In the genomic region with DNA sequence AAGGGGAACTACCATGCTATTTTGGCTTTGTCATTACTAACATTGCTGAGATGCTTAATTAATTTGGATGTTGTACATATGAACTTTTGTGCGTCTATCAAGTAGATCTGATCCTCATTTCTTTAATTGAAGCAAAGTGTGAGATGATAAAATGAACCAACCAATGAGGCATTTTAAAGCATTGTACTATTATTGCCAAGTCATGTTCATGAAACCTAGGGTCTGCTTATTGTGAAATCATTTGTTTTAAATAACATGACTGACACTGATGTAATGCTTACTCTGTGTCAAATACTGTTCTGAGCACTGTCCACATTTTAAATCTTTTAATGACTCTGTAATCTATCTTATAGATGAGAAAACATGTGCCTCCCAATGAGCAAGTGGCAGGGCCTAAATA, we compare ENCODE assay signal across 23 cellular contexts. TPM values are rescaled to one million over a fixed set of nuclear protein-coding genes. Genes with fewer than 3 reads are reported as not detected.
DNase-seq lines count a peak whose midpoint lies in the region; ATAC-seq, FAIRE-seq and TF ChIP-seq lines count a peak whose summit lies in the region.
"Had no signal": no experiment of that assay in that cellular context is flagged by ENCODE, and none has a peak within 500 bp of the region (broad histone marks: within the 10 kb centered on the region; RNA-seq: fewer than 3 reads in every experiment).

No MANE protein-coding gene starts in this region.

- H3K36me3 ChIP-seq in GM23338 (ENCODE audit: insufficient read depth) (no peaks in the 10 kb centered on the region), bronchial epithelial cell (ENCODE audit: control insufficient read depth, insufficient read depth, low read length) (no peaks in the 10 kb centered on the region)
- H3K36me3 ChIP-seq: BLaER1 had no signal

- no peaks in the 10 kb centered on the region for H3K4me1 ChIP-seq in A549
- H3K4me1 ChIP-seq in GM23338 (ENCODE audit: insufficient read depth), result no peaks in the 10 kb centered on the region
- H3K4me1 ChIP-seq: BLaER1, Caco-2 had no signal

- H3K27me3 ChIP-seq in GM23338 (ENCODE audit: insufficient read depth), result no peaks in the 10 kb centered on the region
- H3K27me3 ChIP-seq in bronchial epithelial cell (ENCODE audit: control insufficient read depth, insufficient read depth, low read length), result no peaks in the 10 kb centered on the region
- H3K27me3 ChIP-seq: BLaER1 had no signal

- DNase-seq in A549 (ENCODE audit: low read depth in 1 of 2, low spot score in 1 of 2) (no peak), GM23338 (ENCODE audit: low spot score) (no peak), OCI-M1 (lab: John Stamatoyannopoulos, UW) (peak; percentile 34), bronchial epithelial cell (ENCODE audit: low read depth) (peak; percentile 12), AG20443 (ENCODE audit: low spot score) (no peak), dedifferentiated amniotic fluid mesenchymal stem cell (ENCODE audit: extremely low spot score) (no peak)
- no peak for DNase-seq in activated T-helper 1 cell treated with anti-CD3 and anti-CD28 coated beads, Interleukin-12 subunit alpha, Interleukin-12 subunit beta, Interleukin-2, Interleukin-4 antibody, amounts not matched to agents 30 ng/mL and 10 ng/mL and 1 ng/mL, durations not matched to agents 14 hours and 24 hours and 36 hours (ENCODE audit: low spot score)
- DNase-seq: 8988T; Caco-2; CD4-positive, CD25-positive, alpha-beta regulatory T cell; CD8-positive, alpha-beta T cell; DMS 273 treated with DMSO at 0.1 percent for 48 hours; DMS79; EL; GDM1; GM23248; H9 had no signal

- CTCF ChIA-PET in A549 (lab: Yijun Ruan, JAX), result no interaction called here

- 0 out of 2 replicates have a peak overlapping the region, but pooled peaks have one; percentile 15 for H3K27ac Mint-ChIP-seq in GM23338
- H3K27ac Mint-ChIP-seq in activated T-helper 1 cell treated with anti-CD3 and anti-CD28 coated beads, Interleukin-12 subunit alpha, Interleukin-12 subunit beta, Interleukin-2, Interleukin-4 antibody, amounts not matched to agents 30 ng/mL and 10 ng/mL and 1 ng/mL, durations not matched to agents 14 hours and 24 hours and 36 hours, result no peak overlapping the region
- H3K27ac Mint-ChIP-seq: B cell; CD4-positive, CD25-positive, alpha-beta regulatory T cell; CD8-positive, alpha-beta T cell had no signal

- peaks cover 5% of the 10 kb centered on the region; the same call in 2 of the 3 replicates for H3K9me3 Mint-ChIP-seq in GM23338
- no peaks in the 10 kb centered on the region for H3K9me3 Mint-ChIP-seq in activated T-helper 1 cell treated with anti-CD3 and anti-CD28 coated beads, Interleukin-12 subunit alpha, Interleukin-12 subunit beta, Interleukin-2, Interleukin-4 antibody, amounts not matched to agents 30 ng/mL and 10 ng/mL and 1 ng/mL, durations not matched to agents 14 hours and 24 hours and 36 hours
- H3K9me3 Mint-ChIP-seq: CD8-positive, alpha-beta T cell had no signal

- H3K79me2 ChIP-seq in GM23338 (replicated peaks; ENCODE audit: insufficient read depth), result no peaks in the 10 kb centered on the region

- intact Hi-C loops in activated T-helper 1 cell treated with anti-CD3 and anti-CD28 coated beads, Interleukin-12 subunit alpha, Interleukin-12 subunit beta, Interleukin-2, Interleukin-4 antibody, amounts not matched to agents 30 ng/mL and 10 ng/mL and 1 ng/mL, durations not matched to agents 14 hours and 24 hours and 36 hours (cut with micrococcal nuclease), result no loop called here

- 52% methylated on average over 1 of the region's 1 CpG for WGBS in A549 (ENCODE audit: missing lambda C conversion rate)

- H3K4me3 Mint-ChIP-seq in GM23338, result no peak overlapping the region
- H3K4me3 Mint-ChIP-seq in activated T-helper 1 cell treated with anti-CD3 and anti-CD28 coated beads, Interleukin-12 subunit alpha, Interleukin-12 subunit beta, Interleukin-2, Interleukin-4 antibody, amounts not matched to agents 30 ng/mL and 10 ng/mL and 1 ng/mL, durations not matched to agents 14 hours and 24 hours and 36 hours, result no peak overlapping the region
- H3K4me3 Mint-ChIP-seq: B cell; CD4-positive, CD25-positive, alpha-beta regulatory T cell; CD8-positive, alpha-beta T cell; H9 had no signal

- ATAC-seq in A549, result no peak
- no peak for ATAC-seq in GM23338
- ATAC-seq: CD8-positive, alpha-beta T cell; GM12878; HCT116 had no signal

- POLR2A ChIA-PET in A549 (lab: Yijun Ruan, JAX), result no interaction called here

- TF ChIP-seq RAD21 in A549 (conservative IDR thresholded peaks at IDR 0.05 in 1 of 2, IDR thresholded peaks at IDR 0.05 in 1 of 2), result no peak

- H3K27ac ChIP-seq in A549, result no peak overlapping the region
- no peak overlapping the region for H3K27ac ChIP-seq in GM23338 (ENCODE audit: low read depth)
- H3K27ac ChIP-seq: BLaER1, C4-2B, GM23248 had no signal

- TF ChIP-seq EP300 in A549 (IDR thresholded peaks at IDR 0.05), result no peak

- FAIRE-seq in A549 (lab: Jason Lieb, UNC) (no peak), bronchial epithelial cell (lab: Jason Lieb, UNC) (no peak)
- FAIRE-seq: GM12878, GM19239 had no signal

- H3F3A ChIP-seq in GM23338 (replicated peaks; ENCODE audit: low read depth), result no peaks in the 10 kb centered on the region

- no peaks in the 10 kb centered on the region for H3K27me3 Mint-ChIP-seq in GM23338 (ENCODE audit: insufficient read depth, low read depth, poor library complexity)
- peaks cover 13% of the 10 kb centered on the region for H3K27me3 Mint-ChIP-seq in activated T-helper 1 cell treated with anti-CD3 and anti-CD28 coated beads, Interleukin-12 subunit alpha, Interleukin-12 subunit beta, Interleukin-2, Interleukin-4 antibody, amounts not matched to agents 30 ng/mL and 10 ng/mL and 1 ng/mL, durations not matched to agents 14 hours and 24 hours and 36 hours (ENCODE audit: insufficient read depth)

- H3K4me2 ChIP-seq in A549 (no peak overlapping the region), GM23338 (no peak overlapping the region)
- H3K4me2 ChIP-seq: BLaER1 had no signal

- peaks cover 5% of the 10 kb centered on the region; the same call in 2 of the 3 replicates for H3K36me3 Mint-ChIP-seq in GM23338 (ENCODE audit: low read depth)
- H3K36me3 Mint-ChIP-seq in activated T-helper 1 cell treated with anti-CD3 and anti-CD28 coated beads, Interleukin-12 subunit alpha, Interleukin-12 subunit beta, Interleukin-2, Interleukin-4 antibody, amounts not matched to agents 30 ng/mL and 10 ng/mL and 1 ng/mL, durations not matched to agents 14 hours and 24 hours and 36 hours (ENCODE audit: low read depth), result no peaks in the 10 kb centered on the region
- H3K36me3 Mint-ChIP-seq: CD4-positive, CD25-positive, alpha-beta regulatory T cell; CD8-positive, alpha-beta T cell had no signal

- no peak for TF ChIP-seq CTCF in A549 (IDR thresholded peaks at IDR 0.05)
- TF ChIP-seq CTCF in GM23338 (conservative IDR thresholded peaks at IDR 0.05; ENCODE audit: low read depth in 2 of 2), result no peak
- TF ChIP-seq CTCF in bronchial epithelial cell (IDR thresholded peaks at IDR 0.05; ENCODE audit: insufficient read depth, low read length, severe bottlenecking), result no peak

- TF ChIP-seq POLR2A in A549 (IDR thresholded peaks at IDR 0.05; ENCODE audit: low read length), result no peak

- H3K9me3 ChIP-seq in A549, result no peaks in the 10 kb centered on the region
- H3K9me3 ChIP-seq: BLaER1, Caco-2 had no signal

- H3K4me3 ChIP-seq in A549 (no peak overlapping the region), GM23338 (no peak overlapping the region), bronchial epithelial cell (ENCODE audit: low read depth, low read length) (no peak overlapping the region)
- H3K4me3 ChIP-seq: BLaER1, GM12878, GM23248 had no signal

- peaks cover 5% of the 10 kb centered on the region; the same call in 2 of the 3 replicates for H3K4me1 Mint-ChIP-seq in GM23338
- no peaks in the 10 kb centered on the region for H3K4me1 Mint-ChIP-seq in activated T-helper 1 cell treated with anti-CD3 and anti-CD28 coated beads, Interleukin-12 subunit alpha, Interleukin-12 subunit beta, Interleukin-2, Interleukin-4 antibody, amounts not matched to agents 30 ng/mL and 10 ng/mL and 1 ng/mL, durations not matched to agents 14 hours and 24 hours and 36 hours (ENCODE audit: low read depth)
- H3K4me1 Mint-ChIP-seq: B cell had no signal

- no peak overlapping the region for H2AFZ ChIP-seq in GM23338
- H2AFZ ChIP-seq: GM23248 had no signal

- no peaks in the 10 kb centered on the region for H3K9me2 ChIP-seq in GM23338 (ENCODE audit: insufficient read depth)

- H4K20me1 ChIP-seq in GM23338 (replicated peaks; ENCODE audit: insufficient read depth), result no peaks in the 10 kb centered on the region
- H4K20me1 ChIP-seq: BLaER1 had no signal

TF ChIP-seq in A549, 52 proteins besides CTCF, POLR2A, EP300 and RAD21 (continues in another document):
- TF ChIP-seq NFE2L2 (conservative IDR thresholded peaks at IDR 0.05; ENCODE audit: low read length) (0 out of 2 replicates have a peak, but pooled peaks have one; percentile 27), EHMT2 (IDR thresholded peaks at IDR 0.05; ENCODE audit: low read depth) (no peak), NPAS2 (CRISPR knock-in tag; IDR thresholded peaks at IDR 0.05; ENCODE audit: borderline replicate concordance) (no peak), MAFK (IDR thresholded peaks at IDR 0.05; ENCODE audit: partially characterized antibody) (peak; percentile 42), RFX5 (IDR thresholded peaks at IDR 0.05) (no peak), GATA3 (IDR thresholded peaks at IDR 0.05; ENCODE audit: borderline replicate concordance) (no peak), ESRRA (IDR thresholded peaks at IDR 0.05; ENCODE audit: borderline replicate concordance, low read length) (no peak)

TF ChIP-seq in GM23338, 12 proteins besides CTCF, POLR2A, EP300 and RAD21 (continues in another document):
- TF ChIP-seq POLR2AphosphoS5 (IDR thresholded peaks at IDR 0.05; ENCODE audit: low read depth) (no peak), EZH2 (IDR thresholded peaks at IDR 0.05; ENCODE audit: low read depth, unreplicated experiment) (no peak)

RNA-seq across cellular contexts. Expression of a gene that starts 57.7 kb away (rescaled TPM):
- polyA plus RNA-seq in A549 (2011; rRNA removed) (12.2 and 18.8 TPM in 2 replicates), A549 (2017; fragmentation: RNase III; extraction: RNeasy Plus Mini Kit Qiagen cat#74134 plus additional on column Dnase treatment) (8.6 to 9.9 TPM (median 9.6 TPM) in 3 replicates), GM23338 (2016; fragmentation: Nextera tagmentation; extraction: Ambion mirVana) (4.4 TPM in 2 replicates)
- 2.3 and 2.4 TPM in 2 replicates for polyA plus RNA-seq in A549 (2012; cell fraction: cytosol; rRNA removed)
- 1.00 and 1.2 TPM in 2 replicates for polyA plus RNA-seq in A549 (2012; cell fraction: nucleus; rRNA removed)
- polyA minus RNA-seq in A549 (2011; rRNA and poly(A)+ RNA removed), result 1.6 and 2.2 TPM in 2 replicates
- 4.2 and 4.7 TPM in 2 replicates for total RNA-seq in GM23338 (2014; rRNA removed; shearing (Covaris generic))
- total RNA-seq in bronchial epithelial cell, result 4.7 and 6.6 TPM in 2 replicates
- total RNA-seq in activated T-helper 1 cell treated with anti-CD3 and anti-CD28 coated beads, Interleukin-12 subunit alpha, Interleukin-12 subunit beta, Interleukin-2, Interleukin-4 antibody, amounts not matched to agents 30 ng/mL and 10 ng/mL and 1 ng/mL, durations not matched to agents 14 hours and 24 hours and 36 hours, result 7.2 and 7.8 TPM in 2 replicates

Comparison
In these comparisons a context has a peak if more than half of its experiments do, and no peak if none do; other contexts are left out.
1. DNase-seq: peak in OCI-M1 (single experiment) and bronchial epithelial cell (single experiment); none in A549 (0 of 2), GM23338 (single experiment), AG20443 (single experiment), dedifferentiated amniotic fluid mesenchymal stem cell (single experiment) and activated T-helper 1 cell treated with anti-CD3 and anti-CD28 coated beads, Interleukin-12 subunit alpha, Interleukin-12 subunit beta, Interleukin-2, Interleukin-4 antibody, amounts not matched to agents 30 ng/mL and 10 ng/mL and 1 ng/mL, durations not matched to agents 14 hours and 24 hours and 36 hours (single experiment).